ENCODE assay signal across 9 cellular contexts in the genomic region with DNA sequence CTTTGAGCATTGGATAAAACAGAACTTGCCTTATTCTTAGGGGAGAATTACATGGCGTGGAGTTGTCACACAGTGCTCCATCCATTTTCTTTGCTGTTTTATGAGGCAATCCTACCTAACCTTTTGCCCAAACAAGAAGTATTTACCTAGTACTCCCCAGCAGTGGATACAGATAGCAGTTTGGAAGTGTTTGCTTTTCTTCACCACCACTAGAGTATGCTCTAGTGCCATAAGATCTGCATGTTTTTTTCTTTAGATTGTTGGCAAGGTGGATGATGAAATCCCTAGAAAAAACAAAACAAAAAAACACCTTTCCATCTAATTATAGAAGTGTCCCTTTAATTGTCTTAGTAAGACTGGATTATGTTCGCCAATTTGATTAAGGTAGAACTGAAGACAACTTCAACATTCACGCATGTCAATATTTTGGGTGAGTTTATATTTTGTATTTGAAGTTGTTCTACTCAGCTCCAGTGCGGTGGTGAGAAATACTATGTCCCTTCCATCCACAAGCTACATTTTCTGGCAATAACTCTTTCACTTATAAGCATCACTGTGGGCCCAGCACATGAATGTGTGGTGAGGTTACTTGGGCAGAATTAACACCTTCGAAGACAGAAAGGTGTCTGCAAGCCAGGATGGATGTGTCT. TPM values are rescaled to one million over a fixed set of nuclear protein-coding genes. Genes with fewer than 3 reads are reported as not detected.
DNase-seq lines count a peak whose midpoint lies in the region; ATAC-seq and TF ChIP-seq lines count a peak whose summit lies in the region.
"Had no signal": no experiment of that assay in that cellular context is flagged by ENCODE, and none has a peak within 500 bp of the region (broad histone marks: within the 10 kb centered on the region; RNA-seq: fewer than 3 reads in every experiment).

No MANE protein-coding gene starts in this region.

- TF ChIP-seq CTCF in Caco-2 (IDR thresholded peaks at IDR 0.05; ENCODE audit: insufficient read depth in 1 of 2, low read depth in 1 of 2, low read length in 1 of 2, severe bottlenecking in 1 of 2, unreplicated experiment in 1 of 2) (peak; percentile 63 to 83), PC-9 (conservative IDR thresholded peaks at IDR 0.05) (peak; percentile 80)

- H3K4me2 ChIP-seq in PC-9 = 0 out of 2 replicates have a peak overlapping the region, but pooled peaks have one; percentile 16

- H3F3A ChIP-seq in PC-9 (ENCODE audit: insufficient read depth, low read depth) = no peaks in the 10 kb centered on the region

- H3K79me2 ChIP-seq in PC-9 (ENCODE audit: low read depth) = no peaks in the 10 kb centered on the region

- peaks cover 2% of the 10 kb centered on the region for H3K27me3 Mint-ChIP-seq in Caco-2 (ENCODE audit: insufficient read depth, unreplicated experiment)
- H3K27me3 Mint-ChIP-seq in activated T-helper 17 cell treated with anti-CD3 and anti-CD28 coated beads, Interleukin-2, amount 50 U/mL, for 72 hours = peaks cover 24% of the 10 kb centered on the region
- peaks cover 37 to 78% of the 10 kb centered on the region in 2 donors for H3K27me3 Mint-ChIP-seq in effector memory CD8-positive, alpha-beta T cell
- peaks cover 25% of the 10 kb centered on the region for H3K27me3 Mint-ChIP-seq in activated T-cell treated with anti-CD3 and anti-CD28 coated beads, Interleukin-2, amount 50 U/mL, for 4 hours (ENCODE audit: low read depth)

- H3K4me1 ChIP-seq in Caco-2 (0 out of 2 replicates have a peak, but pooled peaks cover 4% of the 10 kb centered on the region), PC-9 (replicated peaks; ENCODE audit: insufficient read depth) (peaks cover 10% of the 10 kb centered on the region; the same call in 1 of the 2 replicates)

- no peak overlapping the region for H3K27ac ChIP-seq in PC-9

- H3K4me3 ChIP-seq in Caco-2 (ENCODE audit: low read depth, low read length) = no peak overlapping the region
- H3K4me3 ChIP-seq in PC-9 = no peak overlapping the region

- POLR2A ChIA-PET in Caco-2 (lab: Charles Lee) = no interaction called here
- POLR2A ChIA-PET in PC-9 (lab: Charles Lee; ENCODE audit: unreplicated experiment) = no interaction called here

- peak overlapping the region; percentile 32 for H2AFZ ChIP-seq in PC-9

- H3K9me3 ChIP-seq in Caco-2 (no peaks in the 10 kb centered on the region), PC-9 (ENCODE audit: insufficient read depth, low read depth) (no peaks in the 10 kb centered on the region)

- no peak for ATAC-seq in activated T-helper 17 cell treated with anti-CD3 and anti-CD28 coated beads, Interleukin-2, amount 50 U/mL, for 72 hours (replicated peaks)
- no peak for ATAC-seq in effector memory CD8-positive, alpha-beta T cell (replicated peaks)
- ATAC-seq in left cardiac atrium = no peak
- ATAC-seq in activated T-cell treated with anti-CD3 and anti-CD28 coated beads, Interleukin-2, amount 50 U/mL, for 4 hours = no peak

- H3K27me3 ChIP-seq in Caco-2 (replicated peaks; ENCODE audit: control insufficient read depth, insufficient read depth, low read length) (no peaks in the 10 kb centered on the region), PC-9 (ENCODE audit: insufficient read depth, low read depth) (no peaks in the 10 kb centered on the region)

- no peak overlapping the region for H3K27ac Mint-ChIP-seq in Caco-2 (ENCODE audit: unreplicated experiment)
- H3K27ac Mint-ChIP-seq in activated T-helper 17 cell treated with anti-CD3 and anti-CD28 coated beads, Interleukin-2, amount 50 U/mL, for 72 hours = no peak overlapping the region
- H3K27ac Mint-ChIP-seq in effector memory CD8-positive, alpha-beta T cell = no peak overlapping the region
- H3K27ac Mint-ChIP-seq: memory B cell had no signal

- H3K4me1 Mint-ChIP-seq in Caco-2 (ENCODE audit: low read depth, unreplicated experiment) = no peaks in the 10 kb centered on the region
- no peaks in the 10 kb centered on the region for H3K4me1 Mint-ChIP-seq in activated T-helper 17 cell treated with anti-CD3 and anti-CD28 coated beads, Interleukin-2, amount 50 U/mL, for 72 hours
- H3K4me1 Mint-ChIP-seq in effector memory CD8-positive, alpha-beta T cell (ENCODE audit: low read depth in 2 of 2) = peaks cover 0 to 3% of the 10 kb centered on the region in 2 donors
- no peaks in the 10 kb centered on the region for H3K4me1 Mint-ChIP-seq in activated T-cell treated with anti-CD3 and anti-CD28 coated beads, Interleukin-2, amount 50 U/mL, for 4 hours (ENCODE audit: low read depth)
- H3K4me1 Mint-ChIP-seq: memory B cell had no signal

- no TSS peak for BruUV-seq in Caco-2 (replicated peaks; lab: Mats Ljungman, UMichigan)
- no TSS peak for BruUV-seq in PC-9 (replicated peaks; lab: Mats Ljungman, UMichigan)

- no peaks in the 10 kb centered on the region for H3K9me2 ChIP-seq in PC-9 (ENCODE audit: insufficient read depth)

- CTCF ChIA-PET in Caco-2 (lab: Charles Lee) = no interaction called here
- CTCF ChIA-PET in PC-9 (lab: Charles Lee) = no interaction called here

- no peaks in the 10 kb centered on the region for H3K36me3 ChIP-seq in Caco-2 (ENCODE audit: control insufficient read depth, insufficient read depth, low read length)
- H3K36me3 ChIP-seq in PC-9 (ENCODE audit: low read depth) = no peaks in the 10 kb centered on the region

- peak in 1 of 2 experiments; percentile 52 for DNase-seq in Caco-2
- peak; percentile 31 for DNase-seq in HT-29 (ENCODE audit: low spot score)
- DNase-seq in PC-9 = peak in 1 of 2 experiments; percentile 71
- DNase-seq in glomerular visceral epithelial cell (ENCODE audit: extremely low spot score) = peak; percentile 3
- no peak for DNase-seq in effector memory CD8-positive, alpha-beta T cell
- no peak for DNase-seq in left cardiac atrium
- no peak for DNase-seq in activated T-cell treated with anti-CD3 and anti-CD28 coated beads, Interleukin-2, amount 50 U/mL, for 4 hours

- H3K36me3 Mint-ChIP-seq in Caco-2 (ENCODE audit: insufficient read depth, unreplicated experiment) = no peaks in the 10 kb centered on the region
- H3K36me3 Mint-ChIP-seq in activated T-helper 17 cell treated with anti-CD3 and anti-CD28 coated beads, Interleukin-2, amount 50 U/mL, for 72 hours (ENCODE audit: low read depth) = no peaks in the 10 kb centered on the region
- H3K36me3 Mint-ChIP-seq in effector memory CD8-positive, alpha-beta T cell (ENCODE audit: insufficient read depth) = no peaks in the 10 kb centered on the region
- H3K36me3 Mint-ChIP-seq in activated T-cell treated with anti-CD3 and anti-CD28 coated beads, Interleukin-2, amount 50 U/mL, for 4 hours (ENCODE audit: insufficient read depth) = no peaks in the 10 kb centered on the region
- H3K36me3 Mint-ChIP-seq: memory B cell had no signal

- H4K20me1 ChIP-seq in PC-9 (ENCODE audit: insufficient read depth) = no peaks in the 10 kb centered on the region

- no peaks in the 10 kb centered on the region for H3K9me3 Mint-ChIP-seq in Caco-2 (ENCODE audit: unreplicated experiment)
- H3K9me3 Mint-ChIP-seq in activated T-helper 17 cell treated with anti-CD3 and anti-CD28 coated beads, Interleukin-2, amount 50 U/mL, for 72 hours = no peaks in the 10 kb centered on the region
- no peaks in the 10 kb centered on the region for H3K9me3 Mint-ChIP-seq in effector memory CD8-positive, alpha-beta T cell
- H3K9me3 Mint-ChIP-seq in activated T-cell treated with anti-CD3 and anti-CD28 coated beads, Interleukin-2, amount 50 U/mL, for 4 hours = no peaks in the 10 kb centered on the region
- H3K9me3 Mint-ChIP-seq: memory B cell had no signal

- intact Hi-C loops in Caco-2 (cut with micrococcal nuclease; ENCODE audit: unreplicated experiment) = loop anchor here (1.0 to 5.0 kb wide), 4 partner anchors 106 to 631 kb away; no protein-coding TSS in a partner anchor
- intact Hi-C loops in PC-9 (cut with micrococcal nuclease; ENCODE audit: unreplicated experiment) = loop anchor here (5.0 to 10.0 kb wide), 2 partner anchors 646 to 759 kb away; no protein-coding TSS in a partner anchor
- intact Hi-C loops in left cardiac atrium (cut with DNase I) = loop anchor here in 1 of 2 donors (5.0 kb wide), 2 partner anchors 641 to 761 kb away; no protein-coding TSS in a partner anchor

- H3K4me3 Mint-ChIP-seq in Caco-2 (ENCODE audit: unreplicated experiment) = no peak overlapping the region
- H3K4me3 Mint-ChIP-seq in activated T-helper 17 cell treated with anti-CD3 and anti-CD28 coated beads, Interleukin-2, amount 50 U/mL, for 72 hours = no peak overlapping the region
- H3K4me3 Mint-ChIP-seq in effector memory CD8-positive, alpha-beta T cell = no peak overlapping the region
- no peak overlapping the region for H3K4me3 Mint-ChIP-seq in activated T-cell treated with anti-CD3 and anti-CD28 coated beads, Interleukin-2, amount 50 U/mL, for 4 hours
- H3K4me3 Mint-ChIP-seq: memory B cell had no signal

RNA-seq across cellular contexts. Expression of gene TMEM260, which starts 23.6 kb away (rescaled TPM):
- 24.6 and 32.3 TPM in 2 replicates for total RNA-seq in Caco-2 (2022)
- 12.2 and 19.0 TPM in 2 replicates for total RNA-seq in HT-29 (2014; rRNA removed; shearing (Covaris generic))
- total RNA-seq in PC-9 (2021) = 12.4 and 19.1 TPM in 2 replicates
- total RNA-seq in activated T-helper 17 cell treated with anti-CD3 and anti-CD28 coated beads, Interleukin-2, amount 50 U/mL, for 72 hours = 10 to 100 TPM; 10.5 to 13.6 TPM
- 1 to 10 TPM; 5.1 to 8.8 TPM for total RNA-seq in left cardiac atrium
- 10 to 100 TPM in 1 of 3 donors, 1 to 10 TPM in 2; 6.8 to 10.1 (median 8.8) TPM for total RNA-seq in activated T-cell treated with anti-CD3 and anti-CD28 coated beads, Interleukin-2, amount 50 U/mL, for 4 hours

Comparison
In these comparisons a context has a peak if more than half of its experiments do, and no peak if none do; other contexts are left out.
1. DNase-seq: peak in HT-29 (single experiment) and glomerular visceral epithelial cell (single experiment); none in effector memory CD8-positive, alpha-beta T cell (0 of 3), left cardiac atrium (single experiment) and activated T-cell treated with anti-CD3 and anti-CD28 coated beads, Interleukin-2, amount 50 U/mL, for 4 hours (single experiment).